8 cellular contexts compared by ENCODE assay signal in the genomic region with DNA sequence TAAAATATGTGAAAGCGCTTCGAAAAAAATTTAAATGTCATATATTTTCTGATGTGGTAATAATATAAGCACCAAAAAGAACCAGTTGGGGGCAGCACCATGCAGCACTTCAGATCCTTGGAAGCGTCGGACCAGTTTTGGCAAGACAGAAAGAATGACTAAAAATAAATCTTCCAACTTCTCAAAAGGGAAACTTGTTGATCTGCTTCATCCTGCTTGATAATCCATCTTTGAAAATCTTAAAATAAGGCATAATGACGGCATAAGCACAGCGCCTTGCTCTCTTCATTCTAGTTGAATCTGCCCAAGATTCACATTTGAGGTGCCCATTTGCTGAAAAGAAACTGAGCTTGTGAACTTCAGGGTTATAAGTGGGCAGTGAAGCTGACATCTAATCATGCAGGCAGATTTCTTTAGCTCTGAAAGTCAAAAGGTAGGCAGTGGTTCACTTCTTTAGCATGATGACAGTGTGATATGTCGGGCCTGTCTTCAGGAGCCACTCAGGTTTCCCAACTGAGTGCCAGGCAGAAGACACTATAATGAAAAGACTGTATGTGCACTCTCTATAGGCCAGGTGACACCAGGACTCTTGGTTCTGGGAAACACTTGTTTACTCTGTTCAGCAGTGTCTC. TPM values are rescaled to one million over a fixed set of nuclear protein-coding genes. Genes with fewer than 3 reads are reported as not detected.
DNase-seq lines count a peak whose midpoint lies in the region; ATAC-seq and TF ChIP-seq lines count a peak whose summit lies in the region.

No MANE protein-coding gene starts in this region.

- TF ChIP-seq CTCF in endodermal cell (conservative IDR thresholded peaks at IDR 0.05) (peak; percentile 84), stomach (IDR thresholded peaks at IDR 0.05) (peak in 5 of 7 experiments; percentile 19 to 73 (median 60))

- H3K4me1 ChIP-seq in endodermal cell (ENCODE audit: control insufficient read depth, insufficient read depth, low read length) (no peaks in the 10 kb centered on the region), stomach (peaks cover 10 to 27% (median 16%) of the 10 kb centered on the region in 4 donors)

- CTCF ChIA-PET in activated CD4-positive, alpha-beta T cell treated with anti-CD3 and anti-CD28 coated beads for 36 hours (lab: Charles Lee), result interaction anchor here (0.5 to 9.2 kb wide), 18 partner anchors 12 to 318 kb away, joined by 3 to 170 read pairs (median 4); partner anchors contain the start of genes MUTYH and TESK2

- H3K9ac ChIP-seq in endodermal cell (ENCODE audit: extremely low read depth, low read length, poor library complexity, severe bottlenecking), result no peak overlapping the region

- no peaks in the 10 kb centered on the region for H3K27me3 Mint-ChIP-seq in activated CD4-positive, alpha-beta T cell treated with anti-CD3 and anti-CD28 coated beads for 36 hours
- no peaks in the 10 kb centered on the region for H3K27me3 Mint-ChIP-seq in endodermal cell (ENCODE audit: insufficient read depth)

- peak in 3 of 4 experiments; percentile 11 to 26 (median 18) for DNase-seq in activated CD4-positive, CD25-positive, alpha-beta regulatory T cell (lab: John Stamatoyannopoulos, UW)
- no peak for DNase-seq in activated CD4-positive, CD25-positive, alpha-beta regulatory T cell treated with anti-CD3 and anti-CD28 coated beads, Interleukin-2, amount 50 U/mL, for 72 hours
- peak; percentile 48 for DNase-seq in NCI-H2107 (lab: John Stamatoyannopoulos, UW)
- DNase-seq in activated CD4-positive, alpha-beta T cell treated with anti-CD3 and anti-CD28 coated beads for 36 hours, result peak; percentile 76
- DNase-seq in endodermal cell, result peak; percentile 74
- peak; percentile 66 for DNase-seq in middle frontal gyrus (ENCODE audit: extremely low spot score, low spot score)
- peak; percentile 69 for DNase-seq in stomach

- no peak for TF ChIP-seq POLR2A in stomach (IDR thresholded peaks at IDR 0.05)

- no peaks in the 10 kb centered on the region for H3K9me3 Mint-ChIP-seq in activated CD4-positive, alpha-beta T cell treated with anti-CD3 and anti-CD28 coated beads for 36 hours (ENCODE audit: low read depth)
- H3K9me3 Mint-ChIP-seq in endodermal cell, result no peaks in the 10 kb centered on the region

- H3K27ac ChIP-seq in endodermal cell (ENCODE audit: low read depth, low read length) (no peak overlapping the region), stomach (peak overlapping the region; percentile 42 to 73 (median 70))

- peaks cover 11% of the 10 kb centered on the region for H3K4me1 Mint-ChIP-seq in activated CD4-positive, alpha-beta T cell treated with anti-CD3 and anti-CD28 coated beads for 36 hours
- peaks cover 17% of the 10 kb centered on the region for H3K4me1 Mint-ChIP-seq in endodermal cell

- H3K27me3 ChIP-seq in endodermal cell (ENCODE audit: control insufficient read depth, insufficient read depth, low read length, poor library complexity, severe bottlenecking) (no peaks in the 10 kb centered on the region), stomach (no peaks in the 10 kb centered on the region)

- intact Hi-C loops in activated CD4-positive, alpha-beta T cell treated with anti-CD3 and anti-CD28 coated beads for 36 hours (cut with DNase I, micrococcal nuclease), result loop anchor here (1.0 kb wide), 2 partner anchors 133 to 210 kb away; no protein-coding TSS in a partner anchor
- intact Hi-C loops in stomach (cut with DNase I; ENCODE audit: low total_unique reads), result loop anchor here (5.0 kb wide), 2 partner anchors 132 to 207 kb away; partner anchors contain the start of gene TESK2

- H3K36me3 Mint-ChIP-seq in activated CD4-positive, alpha-beta T cell treated with anti-CD3 and anti-CD28 coated beads for 36 hours (ENCODE audit: low read depth), result no peaks in the 10 kb centered on the region
- no peaks in the 10 kb centered on the region for H3K36me3 Mint-ChIP-seq in endodermal cell (ENCODE audit: low read depth)

- H3K9me3 ChIP-seq in endodermal cell (ENCODE audit: control insufficient read depth, low read length), result peaks cover 5% of the 10 kb centered on the region
- no peaks in the 10 kb centered on the region for H3K9me3 ChIP-seq in stomach

- no peak for TF ChIP-seq EP300 in stomach (IDR thresholded peaks at IDR 0.05)

- POLR2A ChIA-PET in activated CD4-positive, alpha-beta T cell treated with anti-CD3 and anti-CD28 coated beads for 36 hours (lab: Charles Lee), result interaction anchor here (0.6 to 0.7 kb wide), 2 partner anchors 102 to 132 kb away, joined by 4 to 5 read pairs; no protein-coding TSS in a partner anchor

- WGBS in endodermal cell (ENCODE audit: insufficient coverage in 1 of 2, insufficient read length in 1 of 2), 2 experiments, result 49 to 53% methylated on average over 5 to 7 of the region's 7 CpGs
- 18 to 30% (median 28%) methylated on average over 7 of the region's 7 CpGs for WGBS in stomach, 5 donors

- peak; percentile 79 for ATAC-seq in activated CD4-positive, alpha-beta T cell treated with anti-CD3 and anti-CD28 coated beads for 36 hours
- no peak for ATAC-seq in HG02981 (IDR thresholded peaks at IDR 0.05; ENCODE audit: unreplicated experiment)

- no peaks in the 10 kb centered on the region for H3K36me3 ChIP-seq in endodermal cell (ENCODE audit: control insufficient read depth, insufficient read depth, low read length)
- peaks cover 0 to 3% (median 0%) of the 10 kb centered on the region in 4 donors for H3K36me3 ChIP-seq in stomach

- H3K4me3 Mint-ChIP-seq in activated CD4-positive, alpha-beta T cell treated with anti-CD3 and anti-CD28 coated beads for 36 hours, result no peak overlapping the region
- H3K4me3 Mint-ChIP-seq in endodermal cell, result no peak overlapping the region

- H3K27ac Mint-ChIP-seq in activated CD4-positive, alpha-beta T cell treated with anti-CD3 and anti-CD28 coated beads for 36 hours, result peak overlapping the region; percentile 4
- peak overlapping the region; percentile 2 for H3K27ac Mint-ChIP-seq in endodermal cell

- H3K4me3 ChIP-seq in endodermal cell (ENCODE audit: low read length), result no peak overlapping the region
- no peak overlapping the region for H3K4me3 ChIP-seq in stomach

RNA-seq across cellular contexts. Expression of gene MUTYH, which starts 19.8 kb away (rescaled TPM):
- total RNA-seq in activated CD4-positive, alpha-beta T cell treated with anti-CD3 and anti-CD28 coated beads for 36 hours, result 10 to 100 TPM; 48.6 to 53.7 TPM
- total RNA-seq in endodermal cell (10 to 100 TPM; 60.5 to 60.9 TPM), stomach (10 to 100 TPM; 11.6 to 88.7 (median 19.1) TPM)
- 51.0 TPM for polyA plus RNA-seq in endodermal cell (2013, experiment 1 of 2)
- polyA plus RNA-seq in endodermal cell (2013, experiment 2 of 2), result 38.1 TPM
- polyA plus RNA-seq in stomach, result 10 to 100 TPM; 19.4 to 24.1 (median 20.0) TPM

RNA-seq across cellular contexts. Expression of gene TOE1, which starts 20.0 kb away (rescaled TPM):
- 10 to 100 TPM; 29.8 to 42.3 TPM for total RNA-seq in activated CD4-positive, alpha-beta T cell treated with anti-CD3 and anti-CD28 coated beads for 36 hours
- total RNA-seq in endodermal cell (10 to 100 TPM in 1 of 2 donors, 1 to 10 TPM in 1; 9.6 to 16.7 TPM), stomach (10 to 100 TPM in 2 of 5 donors, 1 to 10 TPM in 2, under 1 TPM in 1; 0.87 to 31.5 (median 8.8) TPM)
- 12.1 TPM for polyA plus RNA-seq in endodermal cell (2013, experiment 1 of 2)
- 12.0 TPM for polyA plus RNA-seq in endodermal cell (2013, experiment 2 of 2)
- polyA plus RNA-seq in stomach, result 10 to 100 TPM in 1 of 3 donors, 1 to 10 TPM in 2; 6.4 to 11.2 (median 7.3) TPM

RNA-seq across cellular contexts. Expression of gene HPDL, which starts 33.3 kb away (rescaled TPM):
- 10 to 100 TPM; 12.7 to 17.9 TPM for total RNA-seq in activated CD4-positive, alpha-beta T cell treated with anti-CD3 and anti-CD28 coated beads for 36 hours
- total RNA-seq in endodermal cell (10 to 100 TPM in 1 of 2 donors, 1 to 10 TPM in 1; 7.8 to 10.1 TPM), stomach (10 to 100 TPM in 1 of 5 donors, 1 to 10 TPM in 1, not detected in 3; 4.1 to 10.1 TPM)
- polyA plus RNA-seq in endodermal cell (2013, experiment 1 of 2), result 0.39 TPM
- polyA plus RNA-seq in endodermal cell (2013, experiment 2 of 2), result 0.50 TPM
- polyA plus RNA-seq in stomach, result 1 to 10 TPM; 1.8 to 6.6 (median 3.1) TPM
